19 cellular contexts compared by ENCODE assay signal in genomic region chr5:149712439-149713147, GRCh38. TPM values are rescaled to one million over a fixed set of nuclear protein-coding genes. Genes with fewer than 3 reads are reported as not detected.
DNase-seq lines count a peak whose midpoint lies in the region; ATAC-seq, FAIRE-seq and TF ChIP-seq lines count a peak whose summit lies in the region.
"Had no signal": no experiment of that assay in that cellular context is flagged by ENCODE, and none has a peak within 500 bp of the region (broad histone marks: within the 10 kb centered on the region; RNA-seq: fewer than 3 reads in every experiment).

No MANE protein-coding gene starts in this region.

- H2BK120ac ChIP-seq in mesendoderm (ENCODE audit: low read depth, low read length) = no peak overlapping the region

- H3K27me3 ChIP-seq in GM23338 (ENCODE audit: insufficient read depth) (no peaks in the 10 kb centered on the region), K562 (ENCODE audit: control insufficient read depth in 2 of 2, insufficient read depth in 2 of 2, low read length in 2 of 2) (no peaks in the 10 kb centered on the region), mesendoderm (ENCODE audit: insufficient read depth, low read length, poor library complexity) (no peaks in the 10 kb centered on the region), dorsolateral prefrontal cortex (peaks cover 0 to 3% (median 0%) of the 10 kb centered on the region in 45 donors)
- H3K27me3 ChIP-seq: BLaER1 treated with 17β-estradiol and CSF1 and Interleukin-3, amounts not matched to agents 10 nM and 100 nM had no signal

- BruUV-seq in K562 (replicated peaks; lab: Mats Ljungman, UMichigan) = no TSS peak

- no peak overlapping the region for H3K4me3 ChIP-seq in GM23338
- no peak overlapping the region for H3K4me3 ChIP-seq in K562
- no peak overlapping the region for H3K4me3 ChIP-seq in mesendoderm (ENCODE audit: low read length)
- H3K4me3 ChIP-seq in dorsolateral prefrontal cortex = no peak overlapping the region
- H3K4me3 ChIP-seq: BLaER1 treated with 17β-estradiol and CSF1 and Interleukin-3, amounts not matched to agents 10 nM and 100 nM; HAP-1 had no signal

- in situ Hi-C loops in K562 (cut with MboI) = no loop called here

- H3K79me2 ChIP-seq in GM23338 (replicated peaks; ENCODE audit: insufficient read depth) (no peaks in the 10 kb centered on the region), K562 (ENCODE audit: control insufficient read depth, insufficient read depth, low read length) (no peaks in the 10 kb centered on the region), mesendoderm (ENCODE audit: control insufficient read depth, insufficient read depth, low read length) (no peaks in the 10 kb centered on the region)

- no peak overlapping the region for H2BK5ac ChIP-seq in mesendoderm (ENCODE audit: low read length)

- H4K5ac ChIP-seq in mesendoderm (ENCODE audit: low read length) = no peak overlapping the region

- H3K9me3 ChIP-seq in K562 (replicated peaks; ENCODE audit: control insufficient read depth, insufficient read depth, low read depth, low read length) = no peaks in the 10 kb centered on the region
- H3K9me3 ChIP-seq: BLaER1 treated with 17β-estradiol and CSF1 and Interleukin-3, amounts not matched to agents 10 nM and 100 nM; HAP-1 had no signal

- H3K9me3 Mint-ChIP-seq in GM23338 = no peaks in the 10 kb centered on the region; the same call in 2 of the 3 replicates
- H3K9me3 Mint-ChIP-seq in activated CD4-positive, alpha-beta memory T cell treated with anti-CD3 and anti-CD28 coated beads for 36 hours = no peaks in the 10 kb centered on the region
- H3K9me3 Mint-ChIP-seq: HFFc6 had no signal

- no peak overlapping the region for H3K56ac ChIP-seq in mesendoderm (ENCODE audit: low read length)

- no peak overlapping the region for H2BK15ac ChIP-seq in mesendoderm (replicated peaks; ENCODE audit: low read depth)

- H3K79me1 ChIP-seq in mesendoderm (ENCODE audit: low read length) = no peaks in the 10 kb centered on the region

- intact Hi-C loops in K562 (cut with micrococcal nuclease) = no loop called here
- intact Hi-C loops in activated CD4-positive, alpha-beta memory T cell treated with anti-CD3 and anti-CD28 coated beads for 36 hours (cut with micrococcal nuclease) = no loop called here
- intact Hi-C loops in dorsolateral prefrontal cortex (cut with DNase I) = no loop called here

- H2AFZ ChIP-seq in GM23338 = no peak overlapping the region
- H2AFZ ChIP-seq in K562 (ENCODE audit: low read depth, low read length) = 0 out of 2 replicates have a peak overlapping the region, but pooled peaks have one; percentile 28

- CTCF ChIA-PET in K562 (lab: Yijun Ruan, JAX; ENCODE audit: low intra/inter-chr PET ratio) = no interaction called here
- CTCF ChIA-PET in activated CD4-positive, alpha-beta memory T cell treated with anti-CD3 and anti-CD28 coated beads for 36 hours (lab: Charles Lee) = no interaction called here

- H3K9me2 ChIP-seq in GM23338 (ENCODE audit: insufficient read depth) = no peaks in the 10 kb centered on the region

- H3K4me1 ChIP-seq in GM23338 (ENCODE audit: insufficient read depth) (peaks cover 8% of the 10 kb centered on the region; the same call in 1 of the 2 replicates), K562 (replicated peaks in 1 of 2; ENCODE audit: control insufficient read depth in 2 of 2, insufficient read depth in 2 of 2, low read length in 2 of 2) (peaks cover 0 to 29% of the 10 kb centered on the region in 2 experiments; a peak in 2 of 5 replicates), mesendoderm (ENCODE audit: control insufficient read depth, low read depth, low read length) (peaks cover 2% of the 10 kb centered on the region)
- H3K4me1 ChIP-seq: BLaER1 treated with 17β-estradiol and CSF1 and Interleukin-3, amounts not matched to agents 10 nM and 100 nM had no signal

- H2AK5ac ChIP-seq in mesendoderm (ENCODE audit: low read length) = no peak overlapping the region

- H4K8ac ChIP-seq in mesendoderm (ENCODE audit: low read depth, low read length) = no peak overlapping the region

- H3K27ac ChIP-seq in GM23338 (ENCODE audit: low read depth) (no peak overlapping the region), K562 (ENCODE audit: extremely low read depth, low read depth, low read length) (no peak overlapping the region), mesendoderm (ENCODE audit: low read depth, low read length) (no peak overlapping the region), dorsolateral prefrontal cortex (no peak overlapping the region)
- H3K27ac ChIP-seq: 22Rv1; BLaER1 treated with 17β-estradiol and CSF1 and Interleukin-3, amounts not matched to agents 10 nM and 100 nM; HL-60 had no signal

- no peaks in the 10 kb centered on the region for H3K9me1 ChIP-seq in K562 (ENCODE audit: control insufficient read depth, insufficient read depth, low read length)

- H3K4ac ChIP-seq in mesendoderm (ENCODE audit: low read depth, low read length) = no peak overlapping the region

- no peak for FAIRE-seq in K562 (lab: Jason Lieb, UNC)
- FAIRE-seq: GM18507 had no signal

- H3K4me1 Mint-ChIP-seq in GM23338 = peaks cover 21% of the 10 kb centered on the region
- no peaks in the 10 kb centered on the region for H3K4me1 Mint-ChIP-seq in activated CD4-positive, alpha-beta memory T cell treated with anti-CD3 and anti-CD28 coated beads for 36 hours (ENCODE audit: low read depth)
- H3K4me1 Mint-ChIP-seq: CD4-positive, CD25-positive, alpha-beta regulatory T cell had no signal

- H3K27me3 Mint-ChIP-seq in GM23338 (ENCODE audit: insufficient read depth, low read depth, poor library complexity) = peaks cover 6% of the 10 kb centered on the region
- H3K27me3 Mint-ChIP-seq in activated CD4-positive, alpha-beta memory T cell treated with anti-CD3 and anti-CD28 coated beads for 36 hours = peaks cover 9% of the 10 kb centered on the region

- no peak overlapping the region for H3K4me3 Mint-ChIP-seq in GM23338
- no peak overlapping the region for H3K4me3 Mint-ChIP-seq in activated CD4-positive, alpha-beta memory T cell treated with anti-CD3 and anti-CD28 coated beads for 36 hours
- H3K4me3 Mint-ChIP-seq: CD4-positive, CD25-positive, alpha-beta regulatory T cell; HFFc6 had no signal

- no peak for ATAC-seq in GM23338
- ATAC-seq in K562 = no peak
- no peak for ATAC-seq in GM21367 (IDR thresholded peaks at IDR 0.05; ENCODE audit: unreplicated experiment)

- 66% methylated on average over 6 of the region's 7 CpGs for WGBS in K562 (ENCODE audit: insufficient coverage, low coverage, missing lambda C conversion rate)
- no CpG with 5 or more reads among the region's 7 CpGs for WGBS in mesendoderm (ENCODE audit: extremely low coverage, insufficient coverage, low lambda C conversion rate)

- TF ChIP-seq EP300 in K562 (IDR thresholded peaks at IDR 0.05; ENCODE audit: low read length) = no peak

- no peaks in the 10 kb centered on the region for H3K36me3 Mint-ChIP-seq in GM23338 (ENCODE audit: low read depth)
- no peaks in the 10 kb centered on the region for H3K36me3 Mint-ChIP-seq in activated CD4-positive, alpha-beta memory T cell treated with anti-CD3 and anti-CD28 coated beads for 36 hours
- H3K36me3 Mint-ChIP-seq: CD4-positive, CD25-positive, alpha-beta regulatory T cell had no signal

- no peaks in the 10 kb centered on the region for H3F3A ChIP-seq in GM23338 (replicated peaks; ENCODE audit: low read depth)

- DNase-seq in NCI-H146 (lab: John Stamatoyannopoulos, UW) (peak; percentile 24), NCI-H146 treated with DMSO at 0.1 percent for 48 hours (lab: John Stamatoyannopoulos, UW; ENCODE audit: unreplicated experiment) (no peak), GM23338 (ENCODE audit: low spot score) (peak; percentile 63), K562 (ENCODE audit: extremely low read depth in 1 of 4, low spot score in 3 of 4) (no peak), mesendoderm (peak; percentile 36), dorsolateral prefrontal cortex (no peak)
- no peak for DNase-seq in activated CD4-positive, alpha-beta memory T cell treated with anti-CD3 and anti-CD28 coated beads for 36 hours
- DNase-seq: AML-193; Calu3; CD4-positive, CD25-positive, alpha-beta regulatory T cell; DMS 273 treated with DMSO at 0.1 percent for 48 hours; GOT3; HFFc6 had no signal

- TF ChIP-seq POLR2A in K562 (conservative IDR thresholded peaks at IDR 0.05) = no peak

- POLR2A ChIA-PET in K562 (lab: Yijun Ruan, JAX) = interaction anchor here (1.0 kb wide), 1 partner anchor 10 kb away, joined by 6 read pairs; no protein-coding TSS in a partner anchor
- POLR2A ChIA-PET in activated CD4-positive, alpha-beta memory T cell treated with anti-CD3 and anti-CD28 coated beads for 36 hours (lab: Charles Lee) = interaction anchor here (0.6 kb wide), 1 partner anchor 248 kb away, joined by 3 read pairs; the partner anchor contains the start of gene SLC26A2

- no peak overlapping the region for H3K27ac Mint-ChIP-seq in GM23338
- H3K27ac Mint-ChIP-seq in activated CD4-positive, alpha-beta memory T cell treated with anti-CD3 and anti-CD28 coated beads for 36 hours = no peak overlapping the region
- H3K27ac Mint-ChIP-seq: CD4-positive, CD25-positive, alpha-beta regulatory T cell; HFFc6 had no signal

- no peak overlapping the region for H3K18ac ChIP-seq in mesendoderm (ENCODE audit: low read length)

- H4K20me1 ChIP-seq in GM23338 (replicated peaks; ENCODE audit: insufficient read depth) = no peaks in the 10 kb centered on the region
- H4K20me1 ChIP-seq in K562 (replicated peaks; ENCODE audit: control insufficient read depth, insufficient read depth, low read length) = no peaks in the 10 kb centered on the region
- H4K20me1 ChIP-seq: BLaER1 treated with 17β-estradiol and CSF1 and Interleukin-3, amounts not matched to agents 10 nM and 100 nM had no signal

- H3K36me3 ChIP-seq in GM23338 (ENCODE audit: insufficient read depth) (no peaks in the 10 kb centered on the region), K562 (ENCODE audit: control insufficient read depth, insufficient read depth, low read length) (no peaks in the 10 kb centered on the region), mesendoderm (ENCODE audit: control insufficient read depth, insufficient read depth, low read length) (no peaks in the 10 kb centered on the region)
- H3K36me3 ChIP-seq: BLaER1 treated with 17β-estradiol and CSF1 and Interleukin-3, amounts not matched to agents 10 nM and 100 nM; HAP-1 had no signal

- H3K9ac ChIP-seq in K562 (ENCODE audit: insufficient read depth in 1 of 2, low read depth in 2 of 2, low read length in 2 of 2) = no peak overlapping the region
- H3K9ac ChIP-seq in mesendoderm (ENCODE audit: low read length) = no peak overlapping the region
- H3K9ac ChIP-seq: BLaER1 treated with 17β-estradiol and CSF1 and Interleukin-3, amounts not matched to agents 10 nM and 100 nM had no signal

- no peak overlapping the region for H3K4me2 ChIP-seq in GM23338
- no peak overlapping the region for H3K4me2 ChIP-seq in K562 (ENCODE audit: insufficient read depth, low read length)
- H3K4me2 ChIP-seq in mesendoderm (ENCODE audit: low read length) = no peak overlapping the region
- H3K4me2 ChIP-seq: BLaER1 treated with 17β-estradiol and CSF1 and Interleukin-3, amounts not matched to agents 10 nM and 100 nM had no signal

- H3K23ac ChIP-seq in mesendoderm (ENCODE audit: low read length) = no peak overlapping the region

- no peak for TF ChIP-seq RAD21 in K562 (CRISPR knock-in tag; conservative IDR thresholded peaks at IDR 0.05 in 1 of 2, IDR thresholded peaks at IDR 0.05 in 1 of 2)

- TF ChIP-seq CTCF in GM23338 (conservative IDR thresholded peaks at IDR 0.05; ENCODE audit: low read depth in 2 of 2) (no peak), K562 (IDR thresholded peaks at IDR 0.05 in 2 of 3, conservative IDR thresholded peaks at IDR 0.05 in 1 of 3; ENCODE audit: insufficient read depth in 2 of 3, low read depth in 1 of 3, low read length in 3 of 3) (no peak), dorsolateral prefrontal cortex (IDR thresholded peaks at IDR 0.05 in 54 of 56, conservative IDR thresholded peaks at IDR 0.05 in 2 of 56; ENCODE audit: low read depth in 1 of 56, partially characterized antibody in 56 of 56) (no peak)

RNA-seq across cellular contexts. Expression of gene PPARGC1B, which starts 17.5 kb away (rescaled TPM):
- 10.6 and 11.4 TPM in 2 replicates for total RNA-seq in GM23338 (2014; rRNA removed; shearing (Covaris generic))
- 9.7 and 11.2 TPM in 2 replicates for polyA plus RNA-seq in GM23338 (2016; fragmentation: Nextera tagmentation; extraction: Ambion mirVana)
- 34.1 and 39.8 TPM in 2 replicates for total RNA-seq in K562 (2011; cell fraction: chromatin; rRNA removed; ENCODE audit: low replicate concordance)
- 20.5 and 21.1 TPM in 2 replicates for total RNA-seq in K562 (2011; cell fraction: nucleolus; rRNA removed)
- 24.4 and 30.4 TPM in 2 replicates for total RNA-seq in K562 (2011; cell fraction: nucleoplasm; rRNA removed)
- 8.6 and 10.9 TPM in 2 replicates for total RNA-seq in K562 (2014; rRNA removed)
- 7.1 TPM in 2 replicates for total RNA-seq in K562 (2014; rRNA removed; fragmentation: Illumina TruSeq; extraction: Trizol)
- total RNA-seq in K562 (2015; rRNA removed; fragmentation: Illumina TruSeq; extraction: Trizol) = 7.3 and 8.1 TPM in 2 replicates
- total RNA-seq in K562 (2021) = 23.3 and 29.0 TPM in 2 replicates
- polyA plus RNA-seq in K562 (2011; rRNA removed) = 2.8 and 3.0 TPM in 2 replicates
- polyA plus RNA-seq in K562 (2011; cell fraction: cytosol; rRNA removed) = 2.2 and 2.6 TPM in 2 replicates
- polyA plus RNA-seq in K562 (2011; cell fraction: nucleus; rRNA removed) = 13.0 and 17.4 TPM in 2 replicates
- polyA plus RNA-seq in K562 (2012) = 6.4 and 8.1 TPM in 2 replicates
- polyA plus RNA-seq in K562 (2014; fragmentation: Illumina TruSeq; extraction: Trizol) = 11.6 and 11.7 TPM in 2 replicates
- 1 to 10 TPM; 2.5 to 6.3 TPM for polyA plus RNA-seq in K562 (2014; fragmentation: Nextera tagmentation; extraction: Ambion mirVana)
- polyA plus RNA-seq in K562 (2014; rRNA removed) = 8.7 and 8.8 TPM in 2 replicates
- 7.3 and 7.7 TPM in 2 replicates for polyA minus RNA-seq in K562 (2011; rRNA and poly(A)+ RNA removed)
- 8.8 and 11.6 TPM in 2 replicates for polyA minus RNA-seq in K562 (2011; cell fraction: cytosol; rRNA and poly(A)+ RNA removed)
- 9.4 and 10.8 TPM in 2 replicates for polyA minus RNA-seq in K562 (2011; cell fraction: nucleus; rRNA and poly(A)+ RNA removed)
- 2.4 TPM for polyA plus RNA-seq in mesendoderm (2013, experiment 1 of 2)
- polyA plus RNA-seq in mesendoderm (2013, experiment 2 of 2) = 2.6 TPM
- total RNA-seq in activated CD4-positive, alpha-beta memory T cell treated with anti-CD3 and anti-CD28 coated beads for 36 hours = 1 to 10 TPM; 3.6 to 4.0 TPM
- total RNA-seq in dorsolateral prefrontal cortex = 10 to 100 TPM in 116 of 120 experiments, 1 to 10 TPM in 4; 4.7 to 24.2 (median 15.6) TPM

Comparison
In these comparisons a context has a peak if more than half of its experiments do, and no peak if none do; other contexts are left out.
1. DNase-seq: peak in NCI-H146 (single experiment), GM23338 (single experiment) and mesendoderm (single experiment); none in NCI-H146 treated with DMSO at 0.1 percent for 48 hours (single experiment), K562 (0 of 4), activated CD4-positive, alpha-beta memory T cell treated with anti-CD3 and anti-CD28 coated beads for 36 hours (single experiment) and dorsolateral prefrontal cortex (0 of 10).